26 cellular contexts compared by ENCODE assay signal in genomic region chr10:79983286-79983909, GRCh38. TPM values are rescaled to one million over a fixed set of nuclear protein-coding genes. Genes with fewer than 3 reads are reported as not detected.
A peak's percentile ranks its signal among the peaks of the same experiment; 100 is the strongest.
DNase-seq lines count a peak whose midpoint lies in the region; ATAC-seq, FAIRE-seq and TF ChIP-seq lines count a peak whose summit lies in the region.
"Had no signal": no experiment of that assay in that cellular context is flagged by ENCODE, and none has a peak within 500 bp of the region (broad histone marks: within the 10 kb centered on the region; RNA-seq: fewer than 3 reads in every experiment).

No MANE protein-coding gene starts in this region.

- H3K4me1 ChIP-seq in GM23338 (ENCODE audit: insufficient read depth): peaks cover 30% of the 10 kb centered on the region
- H3K4me1 ChIP-seq in astrocyte (ENCODE audit: insufficient read depth, low read length): no peaks in the 10 kb centered on the region
- H3K4me1 ChIP-seq: testis had no signal

- H3K4me3 ChIP-seq in GM23338 (no peak overlapping the region), astrocyte (ENCODE audit: insufficient read depth, low read depth, low read length) (no peak overlapping the region)
- H3K4me3 ChIP-seq: testis had no signal

- DNase-seq in GM23338 (ENCODE audit: low spot score) (peak; percentile 12), astrocyte (ENCODE audit: low read depth) (no peak), memory B cell (ENCODE audit: low spot score in 2 of 2) (no peak), progenitor cell of endocrine pancreas (ENCODE audit: low spot score, unreplicated experiment) (no peak), hepatic stellate cell (ENCODE audit: low spot score) (no peak), C1 segment of cervical spinal cord (lab: John Stamatoyannopoulos, UW) (no peak)
- DNase-seq: activated CD4-positive, alpha-beta memory T cell treated with anti-CD3 and anti-CD28 coated beads, Interleukin-2, amount 10 ng/mL, durations not matched to agents 7 days and 5 days; activated effector memory CD4-positive, alpha-beta T cell treated with Interleukin-2 at 50 U/mL for 16 hours; activated naive CD8-positive, alpha-beta T cell treated with anti-CD3 and anti-CD28 coated beads, Interleukin-2, amount 10 ng/mL, durations not matched to agents 7 days and 5 days; IMR-90; NCI-H187; NCI-H2171 treated with DMSO at 0.1 percent for 48 hours; NCI-H526; PC-9; Right ventricle myocardium superior; stimulated activated naive CD4-positive, alpha-beta T cell treated with Interleukin-2 at 50 U/mL for 16 hours; T1000; testis had no signal

- H3K9me3 ChIP-seq in astrocyte (ENCODE audit: insufficient read depth, low read depth, low read length): no peaks in the 10 kb centered on the region
- H3K9me3 ChIP-seq: left lung, testis, vagina had no signal

- H3K27me3 ChIP-seq in GM23338 (ENCODE audit: insufficient read depth) (peaks cover 30% of the 10 kb centered on the region), astrocyte (ENCODE audit: insufficient read depth, low read length) (peaks cover 33% of the 10 kb centered on the region)
- H3K27me3 ChIP-seq: testis, vagina had no signal

- peaks cover 25% of the 10 kb centered on the region for H3K27me3 Mint-ChIP-seq in GM23338 (ENCODE audit: insufficient read depth, low read depth, poor library complexity)
- H3K27me3 Mint-ChIP-seq in astrocyte (ENCODE audit: low read depth, unreplicated experiment): peaks cover 12% of the 10 kb centered on the region
- peaks cover 24% of the 10 kb centered on the region for H3K27me3 Mint-ChIP-seq in memory B cell
- H3K27me3 Mint-ChIP-seq in progenitor cell of endocrine pancreas: peaks cover 72% of the 10 kb centered on the region

- H3K4me3 Mint-ChIP-seq in GM23338 (no peak overlapping the region), astrocyte (ENCODE audit: unreplicated experiment) (peak overlapping the region; percentile 50), memory B cell (peak overlapping the region; percentile 33), progenitor cell of endocrine pancreas (ENCODE audit: low read depth) (peak overlapping the region; percentile 53)
- H3K4me3 Mint-ChIP-seq: central memory CD8-positive, alpha-beta T cell had no signal

- no peak for ATAC-seq in GM23338
- ATAC-seq in memory B cell (ENCODE audit: low read depth): no peak
- ATAC-seq in GM21360 (IDR thresholded peaks at IDR 0.05; ENCODE audit: unreplicated experiment): no peak
- ATAC-seq in HG02678 (IDR thresholded peaks at IDR 0.05; ENCODE audit: unreplicated experiment): no peak
- ATAC-seq: left lung had no signal

- H3K36me3 Mint-ChIP-seq in GM23338 (ENCODE audit: low read depth) (no peaks in the 10 kb centered on the region; the same call in 2 of the 3 replicates), astrocyte (ENCODE audit: low read depth, unreplicated experiment) (no peaks in the 10 kb centered on the region), memory B cell (no peaks in the 10 kb centered on the region), progenitor cell of endocrine pancreas (ENCODE audit: insufficient read depth) (no peaks in the 10 kb centered on the region)
- H3K36me3 Mint-ChIP-seq: activated naive CD8-positive, alpha-beta T cell treated with anti-CD3 and anti-CD28 coated beads, Interleukin-2, amount 10 ng/mL, durations not matched to agents 7 days and 5 days had no signal

- peaks cover 20% of the 10 kb centered on the region for H3K4me1 Mint-ChIP-seq in GM23338
- H3K4me1 Mint-ChIP-seq in astrocyte (ENCODE audit: low read depth, unreplicated experiment): peaks cover 12% of the 10 kb centered on the region
- H3K4me1 Mint-ChIP-seq in memory B cell: peaks cover 7% of the 10 kb centered on the region
- no peaks in the 10 kb centered on the region for H3K4me1 Mint-ChIP-seq in progenitor cell of endocrine pancreas (ENCODE audit: low read depth)

- H3K4me2 ChIP-seq in GM23338 (peak overlapping the region; percentile 62; the same call in 1 of the 2 replicates), astrocyte (ENCODE audit: low read length) (no peak overlapping the region)

- no peaks in the 10 kb centered on the region for H3K9me2 ChIP-seq in GM23338 (ENCODE audit: insufficient read depth)

- H4K20me1 ChIP-seq in GM23338 (replicated peaks; ENCODE audit: insufficient read depth): no peaks in the 10 kb centered on the region
- H4K20me1 ChIP-seq in astrocyte (ENCODE audit: insufficient read depth, low read length): no peaks in the 10 kb centered on the region

- no peaks in the 10 kb centered on the region for H3K36me3 ChIP-seq in GM23338 (ENCODE audit: insufficient read depth)
- H3K36me3 ChIP-seq in astrocyte (ENCODE audit: insufficient read depth, low read length): no peaks in the 10 kb centered on the region
- H3K36me3 ChIP-seq: left lung, vagina had no signal

- no peaks in the 10 kb centered on the region for H3K9me3 Mint-ChIP-seq in GM23338
- no peaks in the 10 kb centered on the region for H3K9me3 Mint-ChIP-seq in astrocyte (ENCODE audit: unreplicated experiment)
- peaks cover 1% of the 10 kb centered on the region for H3K9me3 Mint-ChIP-seq in memory B cell
- H3K9me3 Mint-ChIP-seq in progenitor cell of endocrine pancreas (ENCODE audit: low read depth): no peaks in the 10 kb centered on the region
- H3K9me3 Mint-ChIP-seq: activated naive CD8-positive, alpha-beta T cell treated with anti-CD3 and anti-CD28 coated beads, Interleukin-2, amount 10 ng/mL, durations not matched to agents 7 days and 5 days; central memory CD8-positive, alpha-beta T cell had no signal

- H3K27ac Mint-ChIP-seq in GM23338: no peak overlapping the region
- H3K27ac Mint-ChIP-seq in astrocyte (ENCODE audit: unreplicated experiment): no peak overlapping the region
- H3K27ac Mint-ChIP-seq in memory B cell: no peak overlapping the region
- no peak overlapping the region for H3K27ac Mint-ChIP-seq in progenitor cell of endocrine pancreas
- H3K27ac Mint-ChIP-seq: activated CD4-positive, alpha-beta memory T cell treated with anti-CD3 and anti-CD28 coated beads, Interleukin-2, amount 10 ng/mL, durations not matched to agents 7 days and 5 days; activated naive CD8-positive, alpha-beta T cell treated with anti-CD3 and anti-CD28 coated beads, Interleukin-2, amount 10 ng/mL, durations not matched to agents 7 days and 5 days had no signal

- TF ChIP-seq CTCF in GM23338 (conservative IDR thresholded peaks at IDR 0.05; ENCODE audit: low read depth in 2 of 2): no peak
- TF ChIP-seq CTCF in astrocyte (IDR thresholded peaks at IDR 0.05; ENCODE audit: insufficient read depth, low read depth, low read length): no peak
- TF ChIP-seq CTCF in progenitor cell of endocrine pancreas (IDR thresholded peaks at IDR 0.05; ENCODE audit: unreplicated experiment): no peak

- H3K27ac ChIP-seq in GM23338 (ENCODE audit: low read depth) (no peak overlapping the region), astrocyte (ENCODE audit: low read depth, low read length) (no peak overlapping the region)
- H3K27ac ChIP-seq: PC-9, testis, vagina had no signal

- FAIRE-seq in astrocyte (lab: Jason Lieb, UNC): no peak
- FAIRE-seq: endothelial cell of umbilical vein had no signal

- no peaks in the 10 kb centered on the region for H3F3A ChIP-seq in GM23338 (replicated peaks; ENCODE audit: low read depth)

- H3K79me2 ChIP-seq in GM23338 (replicated peaks; ENCODE audit: insufficient read depth) (no peaks in the 10 kb centered on the region), astrocyte (ENCODE audit: insufficient read depth, low read length) (no peaks in the 10 kb centered on the region)

- no peak overlapping the region for H3K9ac ChIP-seq in astrocyte (ENCODE audit: low read length)

- H2AFZ ChIP-seq in GM23338: peak overlapping the region; percentile 97
- no peak overlapping the region for H2AFZ ChIP-seq in astrocyte (ENCODE audit: low read depth, low read length)
- H2AFZ ChIP-seq: PC-9 had no signal

TF ChIP-seq in GM23338, 12 proteins besides CTCF, POLR2A, EP300 and RAD21 (continues in another document):
- TF ChIP-seq POLR2AphosphoS5 (IDR thresholded peaks at IDR 0.05; ENCODE audit: low read depth) (no peak), ZNF114 (CRISPR knock-in tag; IDR thresholded peaks at IDR 0.05) (no peak)

RNA-seq across cellular contexts. Expression of gene SFTPD, which starts 34.5 kb away (rescaled TPM):
- total RNA-seq in GM23338 (2014; rRNA removed; shearing (Covaris generic)): 0.70 TPM in 1 of 2 replicates, not detected in the other
- 0.23 TPM in 1 of 2 replicates, not detected in the other for polyA plus RNA-seq in GM23338 (2016; fragmentation: Nextera tagmentation; extraction: Ambion mirVana)
- total RNA-seq in astrocyte (0.22 and 0.27 TPM in 2 replicates), progenitor cell of endocrine pancreas (0.29 and 0.40 TPM in 2 replicates)
- total RNA-seq: activated CD4-positive, alpha-beta memory T cell treated with anti-CD3 and anti-CD28 coated beads, Interleukin-2, amount 10 ng/mL, durations not matched to agents 7 days and 5 days; activated naive CD8-positive, alpha-beta T cell treated with anti-CD3 and anti-CD28 coated beads, Interleukin-2, amount 10 ng/mL, durations not matched to agents 7 days and 5 days; endothelial cell of umbilical vein; fibroblast of lung; IMR-90; mononuclear cell; PC-9; vagina had no signal
- polyA plus RNA-seq: endothelial cell of umbilical vein, fibroblast of lung, IMR-90 had no signal
